In the genomic region with DNA sequence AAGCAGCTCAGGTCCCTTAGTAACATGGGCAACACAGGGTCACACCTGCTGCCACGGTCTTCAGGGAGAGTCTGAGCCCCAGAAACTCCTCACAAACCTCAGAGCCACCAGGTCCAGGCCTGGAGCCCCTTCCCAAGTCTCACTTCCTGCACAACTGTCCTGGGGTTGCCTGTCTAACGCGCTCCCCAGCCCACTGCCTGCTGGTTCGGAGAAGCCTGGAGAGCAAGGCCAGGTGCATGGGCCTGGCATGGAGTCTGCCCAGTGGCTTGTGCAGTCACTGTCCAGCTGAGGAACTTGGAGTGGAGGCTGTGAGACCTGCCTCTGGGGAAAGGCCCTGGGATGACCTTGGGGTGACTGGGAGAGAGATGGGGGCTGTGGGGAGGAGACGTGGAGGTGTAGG, we compare ENCODE assay signal across 14 cellular contexts. TPM values are rescaled to one million over a fixed set of nuclear protein-coding genes. Genes with fewer than 3 reads are reported as not detected.
DNase-seq lines count a peak whose midpoint lies in the region; ATAC-seq and TF ChIP-seq lines count a peak whose summit lies in the region.
"Had no signal": no experiment of that assay in that cellular context is flagged by ENCODE, and none has a peak within 500 bp of the region (broad histone marks: within the 10 kb centered on the region; RNA-seq: fewer than 3 reads in every experiment).

No MANE protein-coding gene starts in this region.

- 91 to 100% methylated on average over 5 of the region's 5 CpGs for WGBS in GM23248 (ENCODE audit: low coverage in 1 of 2, low lambda C conversion rate in 2 of 2, missing lambda C conversion rate in 2 of 2), 2 experiments

- no peaks in the 10 kb centered on the region for H3K9me2 ChIP-seq in GM23248 (ENCODE audit: insufficient read depth)

- H3K36me3 Mint-ChIP-seq in WTC11, result no peaks in the 10 kb centered on the region
- H3K36me3 Mint-ChIP-seq: CD8-positive, alpha-beta T cell had no signal

- DNase-seq in H7, result peak; percentile 19
- no peak for DNase-seq in WTC11 (ENCODE audit: low spot score)
- DNase-seq in iPS-NIHi11 (ENCODE audit: low spot score), result peak; percentile 1
- peak; percentile 29 for DNase-seq in osteoblast (ENCODE audit: insufficient read length, low spot score, missing footprints)
- no peak for DNase-seq in GM23248
- DNase-seq: Calu3; CD8-positive, alpha-beta T cell; DMS79 treated with DMSO at 0.1 percent for 48 hours; GF-D8 had no signal

- no peaks in the 10 kb centered on the region for H3K9me3 ChIP-seq in osteoblast (ENCODE audit: low read depth, low read length)
- H3K9me3 ChIP-seq in GM23248 (ENCODE audit: low read depth), result no peaks in the 10 kb centered on the region
- H3K9me3 ChIP-seq: BLaER1 treated with 17β-estradiol and CSF1 and Interleukin-3, amounts not matched to agents 10 nM and 100 nM had no signal

- POLR2A ChIA-PET in WTC11 (lab: Charles Lee), result no interaction called here

- no peak overlapping the region for H2AFZ ChIP-seq in osteoblast (ENCODE audit: low read length)
- no peak overlapping the region for H2AFZ ChIP-seq in GM23248

- H3K27ac ChIP-seq in osteoblast (ENCODE audit: low read depth, low read length) (no peak overlapping the region), GM23248 (no peak overlapping the region)
- H3K27ac ChIP-seq: BLaER1 treated with 17β-estradiol and CSF1 and Interleukin-3, amounts not matched to agents 10 nM and 100 nM; HL-60 had no signal

- H3K4me2 ChIP-seq in osteoblast (ENCODE audit: insufficient read depth, low read length) (no peak overlapping the region), GM23248 (ENCODE audit: unreplicated experiment) (no peak overlapping the region)
- H3K4me2 ChIP-seq: BLaER1 treated with 17β-estradiol and CSF1 and Interleukin-3, amounts not matched to agents 10 nM and 100 nM had no signal

- no peak overlapping the region for H3K4me3 Mint-ChIP-seq in WTC11
- H3K4me3 Mint-ChIP-seq: B cell; CD8-positive, alpha-beta T cell had no signal

- H3K27me3 Mint-ChIP-seq in WTC11 (ENCODE audit: low read depth), result no peaks in the 10 kb centered on the region
- H3K27me3 Mint-ChIP-seq: B cell had no signal

- H3K27ac Mint-ChIP-seq in WTC11, result peak overlapping the region; percentile 60; the same call in 1 of the 2 replicates
- H3K27ac Mint-ChIP-seq: B cell; CD8-positive, alpha-beta T cell had no signal

- H4K20me1 ChIP-seq in osteoblast (ENCODE audit: insufficient read depth, low read length) (no peaks in the 10 kb centered on the region), GM23248 (ENCODE audit: insufficient read depth) (no peaks in the 10 kb centered on the region)

- in situ Hi-C loops in GM23248 (cut with MboI), result no loop called here

- H3K79me2 ChIP-seq in osteoblast (ENCODE audit: insufficient read depth, low read length), result no peaks in the 10 kb centered on the region
- no peaks in the 10 kb centered on the region for H3K79me2 ChIP-seq in GM23248 (ENCODE audit: insufficient read depth)

- H3F3A ChIP-seq in GM23248 (ENCODE audit: insufficient read depth), result no peaks in the 10 kb centered on the region

- H3K27me3 ChIP-seq in H7 (ENCODE audit: control insufficient read depth, insufficient read depth, low read length), result no peaks in the 10 kb centered on the region
- no peaks in the 10 kb centered on the region for H3K27me3 ChIP-seq in osteoblast (ENCODE audit: insufficient read depth, low read length)
- H3K27me3 ChIP-seq in GM23248 (replicated peaks; ENCODE audit: insufficient read depth), result no peaks in the 10 kb centered on the region
- H3K27me3 ChIP-seq: BLaER1 treated with 17β-estradiol and CSF1 and Interleukin-3, amounts not matched to agents 10 nM and 100 nM had no signal

- no peak overlapping the region for H3K9ac ChIP-seq in GM23248
- H3K9ac ChIP-seq: BLaER1 treated with 17β-estradiol and CSF1 and Interleukin-3, amounts not matched to agents 10 nM and 100 nM had no signal

- CTCF ChIA-PET in WTC11 (lab: Charles Lee), result interaction anchor here (1.3 kb wide), 1 partner anchor 143 kb away, joined by 3 read pairs; no protein-coding TSS in a partner anchor

- H3K36me3 ChIP-seq in H7 (replicated peaks; ENCODE audit: control insufficient read depth, insufficient read depth, low read length), result no peaks in the 10 kb centered on the region
- H3K36me3 ChIP-seq in osteoblast (ENCODE audit: insufficient read depth, low read length), result no peaks in the 10 kb centered on the region
- H3K36me3 ChIP-seq in GM23248 (ENCODE audit: low read depth), result no peaks in the 10 kb centered on the region
- H3K36me3 ChIP-seq: BLaER1 treated with 17β-estradiol and CSF1 and Interleukin-3, amounts not matched to agents 10 nM and 100 nM had no signal

- TF ChIP-seq CTCF in WTC11 (IDR thresholded peaks at IDR 0.05) (no peak), osteoblast (IDR thresholded peaks at IDR 0.05; ENCODE audit: extremely low read depth, low read depth, low read length) (no peak)

- peaks cover 4% of the 10 kb centered on the region for H3K4me1 Mint-ChIP-seq in WTC11
- H3K4me1 Mint-ChIP-seq: B cell had no signal

- H3K4me3 ChIP-seq in H7 (ENCODE audit: insufficient read depth, low read depth, low read length) (no peak overlapping the region), osteoblast (ENCODE audit: insufficient read depth, low read length) (no peak overlapping the region), GM23248 (no peak overlapping the region)
- H3K4me3 ChIP-seq: BLaER1 treated with 17β-estradiol and CSF1 and Interleukin-3, amounts not matched to agents 10 nM and 100 nM had no signal

- no peaks in the 10 kb centered on the region for H3K9me3 Mint-ChIP-seq in WTC11
- H3K9me3 Mint-ChIP-seq: CD8-positive, alpha-beta T cell had no signal

- ATAC-seq in WTC11, result no peak
- no peak for ATAC-seq in activated CD4-positive, CD25-positive, alpha-beta regulatory T cell treated with anti-CD3 and anti-CD28 coated beads, Interleukin-2, amount 50 U/mL, for 24 hours
- no peak for ATAC-seq in GM18870 (IDR thresholded peaks at IDR 0.05; ENCODE audit: unreplicated experiment)
- ATAC-seq: CD8-positive, alpha-beta T cell had no signal

- no peaks in the 10 kb centered on the region for H3K4me1 ChIP-seq in osteoblast (ENCODE audit: insufficient read depth, low read length)
- no peaks in the 10 kb centered on the region for H3K4me1 ChIP-seq in GM23248 (ENCODE audit: insufficient read depth)

TF ChIP-seq in WTC11, 78 proteins besides CTCF, POLR2A, EP300 and RAD21 (continues in another document):
- TF ChIP-seq E2F1 (CRISPR knock-in tag; IDR thresholded peaks at IDR 0.05), result no peak
- no peak for TF ChIP-seq GABPB1 (CRISPR knock-in tag; IDR thresholded peaks at IDR 0.05)
- TF ChIP-seq EMX1 (CRISPR knock-in tag; IDR thresholded peaks at IDR 0.05), result no peak
- TF ChIP-seq, protein P1, sequence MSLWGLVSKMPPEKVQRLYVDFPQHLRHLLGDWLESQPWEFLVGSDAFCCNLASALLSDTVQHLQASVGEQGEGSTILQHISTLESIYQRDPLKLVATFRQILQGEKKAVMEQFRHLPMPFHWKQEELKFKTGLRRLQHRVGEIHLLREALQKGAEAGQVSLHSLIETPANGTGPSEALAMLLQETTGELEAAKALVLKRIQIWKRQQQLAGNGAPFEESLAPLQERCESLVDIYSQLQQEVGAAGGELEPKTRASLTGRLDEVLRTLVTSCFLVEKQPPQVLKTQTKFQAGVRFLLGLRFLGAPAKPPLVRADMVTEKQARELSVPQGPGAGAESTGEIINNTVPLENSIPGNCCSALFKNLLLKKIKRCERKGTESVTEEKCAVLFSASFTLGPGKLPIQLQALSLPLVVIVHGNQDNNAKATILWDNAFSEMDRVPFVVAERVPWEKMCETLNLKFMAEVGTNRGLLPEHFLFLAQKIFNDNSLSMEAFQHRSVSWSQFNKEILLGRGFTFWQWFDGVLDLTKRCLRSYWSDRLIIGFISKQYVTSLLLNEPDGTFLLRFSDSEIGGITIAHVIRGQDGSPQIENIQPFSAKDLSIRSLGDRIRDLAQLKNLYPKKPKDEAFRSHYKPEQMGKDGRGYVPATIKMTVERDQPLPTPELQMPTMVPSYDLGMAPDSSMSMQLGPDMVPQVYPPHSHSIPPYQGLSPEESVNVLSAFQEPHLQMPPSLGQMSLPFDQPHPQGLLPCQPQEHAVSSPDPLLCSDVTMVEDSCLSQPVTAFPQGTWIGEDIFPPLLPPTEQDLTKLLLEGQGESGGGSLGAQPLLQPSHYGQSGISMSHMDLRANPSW (CRISPR knock-in tag; conservative IDR thresholded peaks at IDR 0.05; ENCODE audit: low read depth), result no peak
- TF ChIP-seq ZNF317 (CRISPR knock-in tag; IDR thresholded peaks at IDR 0.05; ENCODE audit: borderline replicate concordance, low read depth), result no peak
- TF ChIP-seq, protein P2, sequence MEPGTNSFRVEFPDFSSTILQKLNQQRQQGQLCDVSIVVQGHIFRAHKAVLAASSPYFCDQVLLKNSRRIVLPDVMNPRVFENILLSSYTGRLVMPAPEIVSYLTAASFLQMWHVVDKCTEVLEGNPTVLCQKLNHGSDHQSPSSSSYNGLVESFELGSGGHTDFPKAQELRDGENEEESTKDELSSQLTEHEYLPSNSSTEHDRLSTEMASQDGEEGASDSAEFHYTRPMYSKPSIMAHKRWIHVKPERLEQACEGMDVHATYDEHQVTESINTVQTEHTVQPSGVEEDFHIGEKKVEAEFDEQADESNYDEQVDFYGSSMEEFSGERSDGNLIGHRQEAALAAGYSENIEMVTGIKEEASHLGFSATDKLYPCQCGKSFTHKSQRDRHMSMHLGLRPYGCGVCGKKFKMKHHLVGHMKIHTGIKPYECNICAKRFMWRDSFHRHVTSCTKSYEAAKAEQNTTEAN (CRISPR knock-in tag; IDR thresholded peaks at IDR 0.05), result no peak
- TF ChIP-seq TEAD4 (CRISPR knock-in tag; IDR thresholded peaks at IDR 0.05), result no peak

RNA-seq across cellular contexts. Expression of gene FAM53A, which starts 28.0 kb away (rescaled TPM):
- total RNA-seq in H7 (2014; rRNA removed; shearing (Covaris generic)), result 7.4 and 24.5 TPM in 2 replicates
- total RNA-seq in WTC11 (2021) (2.9 to 5.2 TPM (median 5.1 TPM) in 3 replicates), osteoblast (3.8 and 4.3 TPM in 2 replicates)
- total RNA-seq in GM23248 (2014; rRNA removed; shearing (Covaris generic)), result 3.8 and 15.3 TPM in 2 replicates
- polyA plus RNA-seq in GM23248 (2016; fragmentation: Nextera tagmentation; extraction: Ambion mirVana), result 1.4 and 2.8 TPM in 2 replicates

RNA-seq across cellular contexts. Expression of gene SLBP, which starts 56.0 kb away (rescaled TPM):
- 75.3 and 82.2 TPM in 2 replicates for total RNA-seq in H7 (2014; rRNA removed; shearing (Covaris generic))
- total RNA-seq in WTC11 (2021) (36.4 to 40.2 TPM (median 36.9 TPM) in 3 replicates), osteoblast (51.9 and 55.7 TPM in 2 replicates)
- total RNA-seq in GM23248 (2014; rRNA removed; shearing (Covaris generic)), result 72.7 and 74.4 TPM in 2 replicates
- 85.6 and 85.8 TPM in 2 replicates for polyA plus RNA-seq in GM23248 (2016; fragmentation: Nextera tagmentation; extraction: Ambion mirVana)

Comparison
In these comparisons a context has a peak if more than half of its experiments do, and no peak if none do; other contexts are left out.
1. DNase-seq: peak in H7 (single experiment), iPS-NIHi11 (single experiment) and osteoblast (single experiment); none in WTC11 (single experiment) and GM23248 (single experiment).